Comparison of ENCODE assay signal across 1 cellular context in the genomic region with DNA sequence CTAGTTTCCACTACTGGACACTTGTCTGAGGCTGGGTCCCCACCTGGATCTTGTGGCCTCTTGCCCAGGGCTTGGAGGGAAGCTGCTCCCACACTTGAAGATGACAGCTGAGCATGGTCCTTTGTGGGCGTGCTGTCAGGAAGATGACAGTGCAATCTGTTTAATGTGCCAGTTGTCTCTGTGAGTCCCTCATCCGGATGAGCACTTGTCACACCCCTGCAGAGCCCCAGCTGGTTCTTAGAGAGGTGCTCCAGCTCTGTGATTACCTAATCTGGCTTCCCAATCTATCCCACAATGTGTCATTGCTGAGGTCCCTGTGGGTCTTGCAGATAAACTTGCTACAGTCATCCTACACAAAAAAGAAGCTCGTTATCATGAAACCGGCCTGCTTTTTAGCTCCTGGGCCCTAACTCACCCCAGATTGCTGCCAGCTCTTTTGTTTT.
TF ChIP-seq lines count a peak whose summit lies in the region.

No MANE protein-coding gene starts in this region.

TF ChIP-seq in K562, 482 proteins besides CTCF, POLR2A, EP300 and RAD21 (continues in another document):
- TF ChIP-seq, protein P1, sequence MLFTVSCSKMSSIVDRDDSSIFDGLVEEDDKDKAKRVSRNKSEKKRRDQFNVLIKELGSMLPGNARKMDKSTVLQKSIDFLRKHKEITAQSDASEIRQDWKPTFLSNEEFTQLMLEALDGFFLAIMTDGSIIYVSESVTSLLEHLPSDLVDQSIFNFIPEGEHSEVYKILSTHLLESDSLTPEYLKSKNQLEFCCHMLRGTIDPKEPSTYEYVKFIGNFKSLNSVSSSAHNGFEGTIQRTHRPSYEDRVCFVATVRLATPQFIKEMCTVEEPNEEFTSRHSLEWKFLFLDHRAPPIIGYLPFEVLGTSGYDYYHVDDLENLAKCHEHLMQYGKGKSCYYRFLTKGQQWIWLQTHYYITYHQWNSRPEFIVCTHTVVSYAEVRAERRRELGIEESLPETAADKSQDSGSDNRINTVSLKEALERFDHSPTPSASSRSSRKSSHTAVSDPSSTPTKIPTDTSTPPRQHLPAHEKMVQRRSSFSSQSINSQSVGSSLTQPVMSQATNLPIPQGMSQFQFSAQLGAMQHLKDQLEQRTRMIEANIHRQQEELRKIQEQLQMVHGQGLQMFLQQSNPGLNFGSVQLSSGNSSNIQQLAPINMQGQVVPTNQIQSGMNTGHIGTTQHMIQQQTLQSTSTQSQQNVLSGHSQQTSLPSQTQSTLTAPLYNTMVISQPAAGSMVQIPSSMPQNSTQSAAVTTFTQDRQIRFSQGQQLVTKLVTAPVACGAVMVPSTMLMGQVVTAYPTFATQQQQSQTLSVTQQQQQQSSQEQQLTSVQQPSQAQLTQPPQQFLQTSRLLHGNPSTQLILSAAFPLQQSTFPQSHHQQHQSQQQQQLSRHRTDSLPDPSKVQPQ (CRISPR knock-in tag; IDR thresholded peaks at IDR 0.05; ENCODE audit: borderline replicate concordance) = peak; percentile 61; the same call in 1 of the 2 replicates
- TF ChIP-seq BCOR (IDR thresholded peaks at IDR 0.05) (peak; percentile 75; the same call in 1 of the 2 replicates), CHD4 (IDR thresholded peaks at IDR 0.05; ENCODE audit: insufficient read depth, insufficient replicate concordance, low read depth, low read length, poor library complexity, severe bottlenecking) (no peak), ATF7 (IDR thresholded peaks at IDR 0.05) (peak; percentile 97), RNF2 (IDR thresholded peaks at IDR 0.05) (peak; percentile 97), HNRNPH1 (optimal IDR thresholded peaks at IDR 0.05; ENCODE audit: low read depth, low read length) (no peak), TAF1 (IDR thresholded peaks at IDR 0.05; ENCODE audit: control insufficient read depth, extremely low read depth, insufficient read depth, low read length, severe bottlenecking) (peak; percentile 51), ZNF551 (CRISPR knock-in tag; IDR thresholded peaks at IDR 0.05) (no peak), NONO (IDR thresholded peaks at IDR 0.05; ENCODE audit: low read depth in 2 of 2, low read length in 1 of 2) (0 out of 4 replicates have a peak, but pooled peaks of 1 of the 2 experiments have one; percentile 86), ADNP (tag; IDR thresholded peaks at IDR 0.05) (no peak), ETV5 (CRISPR knock-in tag; IDR thresholded peaks at IDR 0.05; ENCODE audit: low read depth) (peak; percentile 93), ARID1B (IDR thresholded peaks at IDR 0.05) (peak; percentile 99), ZFPM2 (CRISPR knock-in tag; IDR thresholded peaks at IDR 0.05) (no peak), ZNF764 (CRISPR knock-in tag; IDR thresholded peaks at IDR 0.05; ENCODE audit: low read depth) (no peak), NCOR1 (IDR thresholded peaks at IDR 0.05) (peak; percentile 98), IFI16 (CRISPR knock-in tag; IDR thresholded peaks at IDR 0.05) (no peak), ZFX (CRISPR knock-in tag; IDR thresholded peaks at IDR 0.05) (no peak), ELF1 (tag; IDR thresholded peaks at IDR 0.05) (no peak), PHF8 (IDR thresholded peaks at IDR 0.05; ENCODE audit: borderline replicate concordance, low read length) (no peak), ZBED1 (IDR thresholded peaks at IDR 0.05) (peak; percentile 81), HMG20A (CRISPR knock-in tag; conservative IDR thresholded peaks at IDR 0.05) (no peak), KDM5B (IDR thresholded peaks at IDR 0.05; ENCODE audit: insufficient replicate concordance, low read depth, low read length) (no peak), ZNF146 (CRISPR knock-in tag; IDR thresholded peaks at IDR 0.05; ENCODE audit: unreplicated experiment) (no peak), C11orf30 (IDR thresholded peaks at IDR 0.05; ENCODE audit: low read depth) (peak; percentile 91), CXXC5 (CRISPR knock-in tag; IDR thresholded peaks at IDR 0.05) (peak; percentile 73), ERF (CRISPR knock-in tag; IDR thresholded peaks at IDR 0.05) (peak; percentile 86; the same call in 1 of the 2 replicates), TCFL5 (CRISPR knock-in tag; conservative IDR thresholded peaks at IDR 0.05) (no peak), CBX1 (IDR thresholded peaks at IDR 0.05; ENCODE audit: low read depth) (0 out of 2 replicates have a peak, but pooled peaks have one; percentile 50), EZH2 (IDR thresholded peaks at IDR 0.05; ENCODE audit: borderline replicate concordance, low read depth, low read length) (no peak), KAT8 (IDR thresholded peaks at IDR 0.05; ENCODE audit: low read depth) (no peak), MEF2A (IDR thresholded peaks at IDR 0.05; ENCODE audit: control insufficient read depth, low read depth, low read length) (peak; percentile 55; the same call in 1 of the 2 replicates), FOXM1 (IDR thresholded peaks at IDR 0.05; ENCODE audit: low read depth) (peak; percentile 97), FOXM1 (CRISPR knock-in tag; IDR thresholded peaks at IDR 0.05; ENCODE audit: low read depth) (no peak), PRPF4 (IDR thresholded peaks at IDR 0.05; ENCODE audit: insufficient read depth, low read depth, low read length, poor library complexity, severe bottlenecking) (no peak), NR4A1 (CRISPR knock-in tag; IDR thresholded peaks at IDR 0.05) (0 out of 2 replicates have a peak, but pooled peaks have one; percentile 9), NR4A1 (tag; IDR thresholded peaks at IDR 0.05) (peak; percentile 94), BRCA1 (IDR thresholded peaks at IDR 0.05) (no peak), BRCA1 (CRISPR knock-in tag; IDR thresholded peaks at IDR 0.05) (no peak), ZC3H8 (IDR thresholded peaks at IDR 0.05) (no peak), NFXL1 (CRISPR knock-in tag; IDR thresholded peaks at IDR 0.05) (no peak)
- TF ChIP-seq, protein P2, sequence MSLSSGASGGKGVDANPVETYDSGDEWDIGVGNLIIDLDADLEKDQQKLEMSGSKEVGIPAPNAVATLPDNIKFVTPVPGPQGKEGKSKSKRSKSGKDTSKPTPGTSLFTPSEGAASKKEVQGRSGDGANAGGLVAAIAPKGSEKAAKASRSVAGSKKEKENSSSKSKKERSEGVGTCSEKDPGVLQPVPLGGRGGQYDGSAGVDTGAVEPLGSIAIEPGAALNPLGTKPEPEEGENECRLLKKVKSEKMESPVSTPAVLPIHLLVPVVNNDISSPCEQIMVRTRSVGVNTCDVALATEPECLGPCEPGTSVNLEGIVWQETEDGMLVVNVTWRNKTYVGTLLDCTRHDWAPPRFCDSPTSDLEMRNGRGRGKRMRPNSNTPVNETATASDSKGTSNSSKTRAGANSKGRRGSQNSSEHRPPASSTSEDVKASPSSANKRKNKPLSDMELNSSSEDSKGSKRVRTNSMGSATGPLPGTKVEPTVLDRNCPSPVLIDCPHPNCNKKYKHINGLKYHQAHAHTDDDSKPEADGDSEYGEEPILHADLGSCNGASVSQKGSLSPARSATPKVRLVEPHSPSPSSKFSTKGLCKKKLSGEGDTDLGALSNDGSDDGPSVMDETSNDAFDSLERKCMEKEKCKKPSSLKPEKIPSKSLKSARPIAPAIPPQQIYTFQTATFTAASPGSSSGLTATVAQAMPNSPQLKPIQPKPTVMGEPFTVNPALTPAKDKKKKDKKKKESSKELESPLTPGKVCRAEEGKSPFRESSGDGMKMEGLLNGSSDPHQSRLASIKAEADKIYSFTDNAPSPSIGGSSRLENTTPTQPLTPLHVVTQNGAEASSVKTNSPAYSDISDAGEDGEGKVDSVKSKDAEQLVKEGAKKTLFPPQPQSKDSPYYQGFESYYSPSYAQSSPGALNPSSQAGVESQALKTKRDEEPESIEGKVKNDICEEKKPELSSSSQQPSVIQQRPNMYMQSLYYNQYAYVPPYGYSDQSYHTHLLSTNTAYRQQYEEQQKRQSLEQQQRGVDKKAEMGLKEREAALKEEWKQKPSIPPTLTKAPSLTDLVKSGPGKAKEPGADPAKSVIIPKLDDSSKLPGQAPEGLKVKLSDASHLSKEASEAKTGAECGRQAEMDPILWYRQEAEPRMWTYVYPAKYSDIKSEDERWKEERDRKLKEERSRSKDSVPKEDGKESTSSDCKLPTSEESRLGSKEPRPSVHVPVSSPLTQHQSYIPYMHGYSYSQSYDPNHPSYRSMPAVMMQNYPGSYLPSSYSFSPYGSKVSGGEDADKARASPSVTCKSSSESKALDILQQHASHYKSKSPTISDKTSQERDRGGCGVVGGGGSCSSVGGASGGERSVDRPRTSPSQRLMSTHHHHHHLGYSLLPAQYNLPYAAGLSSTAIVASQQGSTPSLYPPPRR (CRISPR knock-in tag; IDR thresholded peaks at IDR 0.05; ENCODE audit: borderline replicate concordance) = no peak
- TF ChIP-seq, protein P3, sequence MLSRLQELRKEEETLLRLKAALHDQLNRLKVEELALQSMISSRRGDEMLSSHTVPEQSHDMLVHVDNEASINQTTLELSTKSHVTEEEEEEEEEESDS (CRISPR knock-in tag; IDR thresholded peaks at IDR 0.05) = no peak
- TF ChIP-seq, protein P4, sequence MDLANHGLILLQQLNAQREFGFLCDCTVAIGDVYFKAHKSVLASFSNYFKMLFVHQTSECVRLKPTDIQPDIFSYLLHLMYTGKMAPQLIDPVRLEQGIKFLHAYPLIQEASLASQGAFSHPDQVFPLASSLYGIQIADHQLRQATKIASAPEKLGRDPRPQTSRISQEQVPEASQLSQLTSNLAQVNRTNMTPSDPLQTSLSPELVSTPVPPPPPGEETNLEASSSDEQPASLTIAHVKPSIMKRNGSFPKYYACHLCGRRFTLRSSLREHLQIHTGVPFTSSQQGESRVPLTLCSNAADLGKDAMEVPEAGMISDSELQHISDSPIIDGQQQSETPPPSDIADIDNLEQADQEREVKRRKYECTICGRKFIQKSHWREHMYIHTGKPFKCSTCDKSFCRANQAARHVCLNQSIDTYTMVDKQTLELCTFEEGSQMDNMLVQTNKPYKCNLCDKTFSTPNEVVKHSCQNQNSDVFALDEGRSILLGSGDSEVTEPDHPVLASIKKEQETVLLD (IDR thresholded peaks at IDR 0.05) = peak; percentile 62; the same call in 1 of the 2 replicates
- TF ChIP-seq, protein P5, sequence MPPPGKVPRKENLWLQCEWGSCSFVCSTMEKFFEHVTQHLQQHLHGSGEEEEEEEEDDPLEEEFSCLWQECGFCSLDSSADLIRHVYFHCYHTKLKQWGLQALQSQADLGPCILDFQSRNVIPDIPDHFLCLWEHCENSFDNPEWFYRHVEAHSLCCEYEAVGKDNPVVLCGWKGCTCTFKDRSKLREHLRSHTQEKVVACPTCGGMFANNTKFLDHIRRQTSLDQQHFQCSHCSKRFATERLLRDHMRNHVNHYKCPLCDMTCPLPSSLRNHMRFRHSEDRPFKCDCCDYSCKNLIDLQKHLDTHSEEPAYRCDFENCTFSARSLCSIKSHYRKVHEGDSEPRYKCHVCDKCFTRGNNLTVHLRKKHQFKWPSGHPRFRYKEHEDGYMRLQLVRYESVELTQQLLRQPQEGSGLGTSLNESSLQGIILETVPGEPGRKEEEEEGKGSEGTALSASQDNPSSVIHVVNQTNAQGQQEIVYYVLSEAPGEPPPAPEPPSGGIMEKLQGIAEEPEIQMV (tag; conservative IDR thresholded peaks at IDR 0.05; ENCODE audit: low read depth) = no peak
- TF ChIP-seq, protein P6, sequence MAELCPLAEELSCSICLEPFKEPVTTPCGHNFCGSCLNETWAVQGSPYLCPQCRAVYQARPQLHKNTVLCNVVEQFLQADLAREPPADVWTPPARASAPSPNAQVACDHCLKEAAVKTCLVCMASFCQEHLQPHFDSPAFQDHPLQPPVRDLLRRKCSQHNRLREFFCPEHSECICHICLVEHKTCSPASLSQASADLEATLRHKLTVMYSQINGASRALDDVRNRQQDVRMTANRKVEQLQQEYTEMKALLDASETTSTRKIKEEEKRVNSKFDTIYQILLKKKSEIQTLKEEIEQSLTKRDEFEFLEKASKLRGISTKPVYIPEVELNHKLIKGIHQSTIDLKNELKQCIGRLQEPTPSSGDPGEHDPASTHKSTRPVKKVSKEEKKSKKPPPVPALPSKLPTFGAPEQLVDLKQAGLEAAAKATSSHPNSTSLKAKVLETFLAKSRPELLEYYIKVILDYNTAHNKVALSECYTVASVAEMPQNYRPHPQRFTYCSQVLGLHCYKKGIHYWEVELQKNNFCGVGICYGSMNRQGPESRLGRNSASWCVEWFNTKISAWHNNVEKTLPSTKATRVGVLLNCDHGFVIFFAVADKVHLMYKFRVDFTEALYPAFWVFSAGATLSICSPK (IDR thresholded peaks at IDR 0.05; ENCODE audit: borderline replicate concordance) = no peak
- TF ChIP-seq, protein P7, sequence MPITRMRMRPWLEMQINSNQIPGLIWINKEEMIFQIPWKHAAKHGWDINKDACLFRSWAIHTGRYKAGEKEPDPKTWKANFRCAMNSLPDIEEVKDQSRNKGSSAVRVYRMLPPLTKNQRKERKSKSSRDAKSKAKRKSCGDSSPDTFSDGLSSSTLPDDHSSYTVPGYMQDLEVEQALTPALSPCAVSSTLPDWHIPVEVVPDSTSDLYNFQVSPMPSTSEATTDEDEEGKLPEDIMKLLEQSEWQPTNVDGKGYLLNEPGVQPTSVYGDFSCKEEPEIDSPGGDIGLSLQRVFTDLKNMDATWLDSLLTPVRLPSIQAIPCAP (CRISPR knock-in tag; IDR thresholded peaks at IDR 0.05; ENCODE audit: borderline replicate concordance) = no peak
- TF ChIP-seq, protein P8, sequence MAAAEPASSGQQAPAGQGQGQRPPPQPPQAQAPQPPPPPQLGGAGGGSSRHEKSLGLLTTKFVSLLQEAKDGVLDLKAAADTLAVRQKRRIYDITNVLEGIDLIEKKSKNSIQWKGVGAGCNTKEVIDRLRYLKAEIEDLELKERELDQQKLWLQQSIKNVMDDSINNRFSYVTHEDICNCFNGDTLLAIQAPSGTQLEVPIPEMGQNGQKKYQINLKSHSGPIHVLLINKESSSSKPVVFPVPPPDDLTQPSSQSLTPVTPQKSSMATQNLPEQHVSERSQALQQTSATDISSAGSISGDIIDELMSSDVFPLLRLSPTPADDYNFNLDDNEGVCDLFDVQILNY (CRISPR knock-in tag; IDR thresholded peaks at IDR 0.05) = no peak
- TF ChIP-seq, protein P9, sequence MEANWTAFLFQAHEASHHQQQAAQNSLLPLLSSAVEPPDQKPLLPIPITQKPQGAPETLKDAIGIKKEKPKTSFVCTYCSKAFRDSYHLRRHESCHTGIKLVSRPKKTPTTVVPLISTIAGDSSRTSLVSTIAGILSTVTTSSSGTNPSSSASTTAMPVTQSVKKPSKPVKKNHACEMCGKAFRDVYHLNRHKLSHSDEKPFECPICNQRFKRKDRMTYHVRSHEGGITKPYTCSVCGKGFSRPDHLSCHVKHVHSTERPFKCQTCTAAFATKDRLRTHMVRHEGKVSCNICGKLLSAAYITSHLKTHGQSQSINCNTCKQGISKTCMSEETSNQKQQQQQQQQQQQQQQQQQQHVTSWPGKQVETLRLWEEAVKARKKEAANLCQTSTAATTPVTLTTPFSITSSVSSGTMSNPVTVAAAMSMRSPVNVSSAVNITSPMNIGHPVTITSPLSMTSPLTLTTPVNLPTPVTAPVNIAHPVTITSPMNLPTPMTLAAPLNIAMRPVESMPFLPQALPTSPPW (CRISPR knock-in tag; IDR thresholded peaks at IDR 0.05) = peak; percentile 82
- TF ChIP-seq, protein P10, sequence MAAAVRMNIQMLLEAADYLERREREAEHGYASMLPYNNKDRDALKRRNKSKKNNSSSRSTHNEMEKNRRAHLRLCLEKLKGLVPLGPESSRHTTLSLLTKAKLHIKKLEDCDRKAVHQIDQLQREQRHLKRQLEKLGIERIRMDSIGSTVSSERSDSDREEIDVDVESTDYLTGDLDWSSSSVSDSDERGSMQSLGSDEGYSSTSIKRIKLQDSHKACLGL (CRISPR knock-in tag; IDR thresholded peaks at IDR 0.05; ENCODE audit: borderline replicate concordance, poor library complexity, severe bottlenecking) = no peak
